Comparison of ENCODE assay signal across 19 cellular contexts in the genomic region with DNA sequence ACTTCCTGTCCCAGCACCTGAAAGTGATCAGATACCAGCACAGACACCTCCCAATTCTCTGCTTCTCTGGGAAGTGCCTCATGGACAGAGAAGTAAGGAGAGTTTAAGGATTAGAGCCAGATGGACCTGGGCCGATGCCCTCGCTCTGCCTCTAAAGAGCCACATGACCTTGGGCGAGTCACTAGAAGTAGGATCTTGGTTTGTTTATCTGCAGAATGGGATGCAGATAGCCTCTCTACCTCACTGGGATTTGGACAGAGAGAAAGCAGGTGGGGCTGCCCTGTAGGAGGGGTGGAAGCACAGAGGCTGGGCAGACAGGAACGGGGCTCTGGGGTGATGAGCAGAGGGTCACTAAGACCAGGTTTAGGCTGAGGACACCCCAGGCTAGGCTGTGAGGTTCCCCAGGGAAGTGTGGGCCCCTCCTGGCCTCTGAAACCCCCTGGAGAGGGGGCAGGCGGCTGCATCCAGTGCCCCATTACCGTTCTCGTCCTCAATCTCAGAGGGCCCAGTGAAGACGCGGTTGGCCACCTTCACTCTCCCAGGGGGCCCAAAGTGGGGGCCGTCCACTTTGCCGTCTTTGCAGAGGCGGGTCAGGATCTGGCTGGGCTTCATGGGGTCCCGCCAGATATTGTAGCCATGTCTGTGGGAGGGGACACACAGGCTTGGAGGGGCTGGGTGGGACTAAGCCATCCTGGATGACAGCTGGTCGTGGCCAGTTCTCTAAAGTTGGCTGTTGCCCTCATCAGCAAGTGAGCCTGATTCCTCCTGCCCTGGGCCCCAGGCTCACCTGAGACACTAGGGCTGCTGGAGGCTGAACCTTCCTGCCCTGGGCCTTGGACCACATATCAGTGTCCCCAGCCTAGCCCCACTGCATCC. TPM values are rescaled to one million over a fixed set of nuclear protein-coding genes. Genes with fewer than 3 reads are reported as not detected.
DNase-seq lines count a peak whose midpoint lies in the region; ATAC-seq and TF ChIP-seq lines count a peak whose summit lies in the region.
"Had no signal": no experiment of that assay in that cellular context is flagged by ENCODE, and none has a peak within 500 bp of the region (broad histone marks: within the 10 kb centered on the region; RNA-seq: fewer than 3 reads in every experiment).

No MANE protein-coding gene starts in this region.

- H4K8ac ChIP-seq in mesendoderm (ENCODE audit: low read depth, low read length): no peak overlapping the region

- peak overlapping the region; percentile 54 for H3K56ac ChIP-seq in mesendoderm (ENCODE audit: low read length)

- no peak overlapping the region for H3K4me2 ChIP-seq in mesendoderm (ENCODE audit: low read length)

- H3K27ac Mint-ChIP-seq in chondrocyte (ENCODE audit: unreplicated experiment): no peak overlapping the region

- H2BK120ac ChIP-seq in mesendoderm (ENCODE audit: low read depth, low read length): no peak overlapping the region

- no peak overlapping the region for H3K4me3 Mint-ChIP-seq in chondrocyte (ENCODE audit: unreplicated experiment)

- H3K23ac ChIP-seq in mesendoderm (ENCODE audit: low read length): no peak overlapping the region

- no peak overlapping the region for H3K4me3 ChIP-seq in mesendoderm (ENCODE audit: low read length)
- H3K4me3 ChIP-seq in aorta (ENCODE audit: low read length in 2 of 2): no peak overlapping the region

- no peak overlapping the region for H3K4ac ChIP-seq in mesendoderm (ENCODE audit: low read depth, low read length)

- H3K9me3 ChIP-seq in aorta (ENCODE audit: control insufficient read depth, low read length): no peaks in the 10 kb centered on the region

- no CpG with 5 or more reads among the region's 14 CpGs for WGBS in mesendoderm (ENCODE audit: extremely low coverage, insufficient coverage, low lambda C conversion rate)
- 79 to 84% methylated on average over 14 of the region's 14 CpGs for WGBS in aorta, 2 donors

- no peak for TF ChIP-seq CTCF in chondrocyte (IDR thresholded peaks at IDR 0.05)

- intact Hi-C loops in aorta (cut with DNase I): no loop called here

- H3K4me1 ChIP-seq in mesendoderm (ENCODE audit: control insufficient read depth, low read depth, low read length) (peaks cover 2% of the 10 kb centered on the region), aorta (ENCODE audit: control insufficient read depth in 1 of 2, insufficient read depth in 2 of 2, low read length in 2 of 2) (no peaks in the 10 kb centered on the region)

- peak; percentile 49 for DNase-seq in activated effector memory CD4-positive, alpha-beta T cell treated with anti-CD3 and anti-CD28 coated beads, Interleukin-2, amount 50 U/mL, for 16 hours
- DNase-seq in activated effector memory CD4-positive, alpha-beta T cell treated with Interleukin-2 at 50 U/mL for 16 hours: no peak
- DNase-seq in chondrocyte (ENCODE audit: low spot score) (peak; percentile 82), mesendoderm (peak; percentile 37), aorta (peak; percentile 36 to 51), COLO668 (lab: John Stamatoyannopoulos, UW; ENCODE audit: unreplicated experiment) (no peak), activated gamma-delta T cell (lab: John Stamatoyannopoulos, UW) (no peak), NOMO-1 treated with dmso at 0.1 percent for 144 hours (lab: John Stamatoyannopoulos, UW; ENCODE audit: unreplicated experiment) (no peak)
- DNase-seq: 8988T, GF-D8, NCI-H1417 treated with DMSO at 0.1 percent for 48 hours, NCI-H2029, NCI-H2171, NCI-H446, NCI-H69, SHP77 treated with DMSO at 0.1 percent for 48 hours had no signal

- H2BK5ac ChIP-seq in mesendoderm (ENCODE audit: low read length): no peak overlapping the region

- no peaks in the 10 kb centered on the region for H3K36me3 Mint-ChIP-seq in chondrocyte (ENCODE audit: low read depth)

- no peaks in the 10 kb centered on the region for H3K79me2 ChIP-seq in mesendoderm (ENCODE audit: control insufficient read depth, insufficient read depth, low read length)

- H3K27me3 ChIP-seq in mesendoderm (ENCODE audit: insufficient read depth, low read length, poor library complexity): no peaks in the 10 kb centered on the region
- H3K27me3 ChIP-seq in aorta (ENCODE audit: control insufficient read depth in 1 of 2, insufficient read depth in 2 of 2, low read length in 1 of 2): no peaks in the 10 kb centered on the region

- H3K9me3 Mint-ChIP-seq in chondrocyte (ENCODE audit: low read depth): peaks cover 5% of the 10 kb centered on the region

- no peaks in the 10 kb centered on the region for H3K36me3 ChIP-seq in mesendoderm (ENCODE audit: control insufficient read depth, insufficient read depth, low read length)
- no peaks in the 10 kb centered on the region for H3K36me3 ChIP-seq in aorta (ENCODE audit: control insufficient read depth in 1 of 2, insufficient read depth in 2 of 2, low read length in 1 of 2)

- no peak overlapping the region for H3K18ac ChIP-seq in mesendoderm (ENCODE audit: low read length)

- no peak overlapping the region for H2BK15ac ChIP-seq in mesendoderm (replicated peaks; ENCODE audit: low read depth)

- H3K79me1 ChIP-seq in mesendoderm (ENCODE audit: low read length): no peaks in the 10 kb centered on the region

- no peak overlapping the region for H4K5ac ChIP-seq in mesendoderm (ENCODE audit: low read length)

- peaks cover 5% of the 10 kb centered on the region for H3K4me1 Mint-ChIP-seq in chondrocyte (ENCODE audit: low read depth)

- peak overlapping the region; percentile 6 for H2AK5ac ChIP-seq in mesendoderm (ENCODE audit: low read length)

- no peak overlapping the region for H3K9ac ChIP-seq in mesendoderm (ENCODE audit: low read length)

- H3K27ac ChIP-seq in mesendoderm (ENCODE audit: low read depth, low read length) (no peak overlapping the region), aorta (ENCODE audit: low read depth in 1 of 2, low read length in 2 of 2) (no peak overlapping the region)

- H3K27me3 Mint-ChIP-seq in chondrocyte (ENCODE audit: low read depth): peaks cover 2% of the 10 kb centered on the region

- no peak for ATAC-seq in aorta (ENCODE audit: low FRiP score)

RNA-seq across cellular contexts. Expression of a gene that starts 13.3 kb away (rescaled TPM):
- not detected in 3 replicates for total RNA-seq in chondrocyte
- 0.10 TPM for polyA plus RNA-seq in mesendoderm (2013, experiment 1 of 2)
- 0.04 TPM for polyA plus RNA-seq in mesendoderm (2013, experiment 2 of 2)
- total RNA-seq in aorta: under 1 TPM; 0.06 to 0.24 TPM
- polyA plus RNA-seq in aorta: not detected
- total RNA-seq: Daoy, H4, OCI-LY7 had no signal

Comparison
In these comparisons a context has a peak if more than half of its experiments do, and no peak if none do; other contexts are left out.
1. DNase-seq: peak in activated effector memory CD4-positive, alpha-beta T cell treated with anti-CD3 and anti-CD28 coated beads, Interleukin-2, amount 50 U/mL, for 16 hours (single experiment), chondrocyte (single experiment), mesendoderm (single experiment) and aorta (2 of 2); none in activated effector memory CD4-positive, alpha-beta T cell treated with Interleukin-2 at 50 U/mL for 16 hours (single experiment), COLO668 (single experiment), activated gamma-delta T cell (single experiment) and NOMO-1 treated with dmso at 0.1 percent for 144 hours (single experiment).